In the genomic region with DNA sequence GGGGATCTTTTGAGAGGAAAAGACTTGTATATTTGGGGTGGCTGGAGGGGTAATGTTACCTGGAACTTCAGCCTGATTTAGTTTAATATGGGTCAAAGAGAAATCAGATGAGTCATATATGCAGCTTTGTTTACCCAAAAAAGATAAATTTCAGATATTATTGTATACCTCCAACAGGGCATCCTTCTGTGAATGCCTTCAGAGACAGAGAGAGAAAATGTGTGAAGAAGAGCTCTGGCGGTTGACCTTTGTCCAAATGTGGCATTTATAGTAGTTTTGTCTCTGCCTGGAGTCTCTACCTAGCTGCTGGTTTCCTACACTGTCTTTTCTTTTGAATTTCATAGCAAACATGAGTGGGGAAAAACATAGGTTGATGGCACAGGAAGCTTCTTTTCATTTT, we compare ENCODE assay signal across 24 cellular contexts. TPM values are rescaled to one million over a fixed set of nuclear protein-coding genes. Genes with fewer than 3 reads are reported as not detected.
A peak's percentile ranks its signal among the peaks of the same experiment; 100 is the strongest.
DNase-seq lines count a peak whose midpoint lies in the region; ATAC-seq, FAIRE-seq and TF ChIP-seq lines count a peak whose summit lies in the region.
"Had no signal": no experiment of that assay in that cellular context is flagged by ENCODE, and none has a peak within 500 bp of the region (broad histone marks: within the 10 kb centered on the region; RNA-seq: fewer than 3 reads in every experiment).

No MANE protein-coding gene starts in this region.

- POLR2A ChIA-PET in HepG2 (lab: Yijun Ruan, JAX) = interaction anchor here (0.7 to 1.7 kb wide), 3 partner anchors 11 to 43 kb away, joined by 3 read pairs; a partner anchor contains a TSS

- no peak overlapping the region for H2AFZ ChIP-seq in HepG2 (ENCODE audit: low read length)
- H2AFZ ChIP-seq: GM23338 had no signal

- no peaks in the 10 kb centered on the region for H3K79me2 ChIP-seq in HepG2 (ENCODE audit: insufficient read depth, low read length)

- CTCF ChIA-PET in HepG2 (lab: Yijun Ruan, JAX; ENCODE audit: low intra/inter-chr PET ratio, low total read pairs) = no interaction called here

- H3K27ac ChIP-seq in HepG2 (ENCODE audit: extremely low read length, insufficient read depth, low read length) (no peak overlapping the region), right lobe of liver (no peak overlapping the region), endodermal cell (ENCODE audit: low read depth, low read length) (no peak overlapping the region), kidney (ENCODE audit: low read depth in 2 of 2, low read length in 2 of 2) (no peak overlapping the region)

- TF ChIP-seq CTCF in HepG2 (CRISPR knock-in tag; IDR thresholded peaks at IDR 0.05) (no peak), right lobe of liver (IDR thresholded peaks at IDR 0.05) (no peak), endodermal cell (conservative IDR thresholded peaks at IDR 0.05) (no peak), kidney (IDR thresholded peaks at IDR 0.05; ENCODE audit: borderline replicate concordance, extremely low read depth, insufficient read depth) (no peak)

- no peaks in the 10 kb centered on the region for H3K9me3 Mint-ChIP-seq in endodermal cell
- H3K9me3 Mint-ChIP-seq: GM23338, H9 had no signal

- H3K27ac Mint-ChIP-seq in endodermal cell = no peak overlapping the region
- H3K27ac Mint-ChIP-seq: CD4-positive, alpha-beta memory T cell; GM23338; H9 had no signal

- no peaks in the 10 kb centered on the region for H4K20me1 ChIP-seq in HepG2 (ENCODE audit: insufficient read depth, low read length)

- H3K9me3 ChIP-seq in HepG2 (ENCODE audit: low read length) (no peaks in the 10 kb centered on the region), right lobe of liver (no peaks in the 10 kb centered on the region), endodermal cell (ENCODE audit: control insufficient read depth, low read length) (no peaks in the 10 kb centered on the region), kidney (ENCODE audit: control insufficient read depth in 1 of 2, low read length in 2 of 2) (no peaks in the 10 kb centered on the region)

- H3K27me3 Mint-ChIP-seq in endodermal cell (ENCODE audit: insufficient read depth) = peaks cover 52% of the 10 kb centered on the region

- peaks cover 44% of the 10 kb centered on the region for H3K4me1 Mint-ChIP-seq in endodermal cell
- H3K4me1 Mint-ChIP-seq: CD4-positive, alpha-beta memory T cell had no signal

- H3K4me3 ChIP-seq in HepG2 (replicated peaks in 1 of 3; ENCODE audit: insufficient read depth in 1 of 3, low read depth in 2 of 3, low read length in 3 of 3) (no peak overlapping the region), right lobe of liver (no peak overlapping the region), endodermal cell (ENCODE audit: low read length) (no peak overlapping the region), kidney (ENCODE audit: low read length in 2 of 2) (no peak overlapping the region)

- H3K4me3 Mint-ChIP-seq in endodermal cell = no peak overlapping the region
- H3K4me3 Mint-ChIP-seq: CD4-positive, alpha-beta memory T cell; GM23338; H9 had no signal

- DNase-seq in HepG2 (ENCODE audit: low spot score) = no peak
- no peak for DNase-seq in right lobe of liver
- DNase-seq in NCI-H69 (lab: John Stamatoyannopoulos, UW) = peak; percentile 13
- DNase-seq in endodermal cell = peak; percentile 1
- DNase-seq in kidney = no peak
- DNase-seq in activated T-cell treated with anti-CD3 and anti-CD28 coated beads for 4 hours = no peak
- no peak for DNase-seq in cerebellum (ENCODE audit: low spot score)
- DNase-seq: 8988T; C1 segment of cervical spinal cord; Calu3; CD4-positive, alpha-beta memory T cell; COR-L47; DMS153; DMS79 treated with DMSO at 0.1 percent for 48 hours; GF-D8; H9 had no signal

- 91% methylated on average over 1 of the region's 1 CpG for WGBS in HepG2 (ENCODE audit: low lambda C conversion rate)
- WGBS in right lobe of liver (ENCODE audit: insufficient coverage, low coverage, low lambda C conversion rate, missing lambda C conversion rate) = 85% methylated on average over 1 of the region's 1 CpG
- 29 to 55% methylated on average over 1 of the region's 1 CpG for WGBS in endodermal cell (ENCODE audit: insufficient coverage in 1 of 2, insufficient read length in 1 of 2), 2 experiments

- H3K27me3 ChIP-seq in HepG2 (ENCODE audit: control insufficient read depth in 1 of 2, insufficient read depth in 2 of 2, low read length in 2 of 2) = no peaks in the 10 kb centered on the region
- H3K27me3 ChIP-seq in right lobe of liver = no peaks in the 10 kb centered on the region
- H3K27me3 ChIP-seq in endodermal cell (ENCODE audit: control insufficient read depth, insufficient read depth, low read length, poor library complexity, severe bottlenecking) = peaks cover 37% of the 10 kb centered on the region

- no peak for TF ChIP-seq EP300 in HepG2 (IDR thresholded peaks at IDR 0.05; ENCODE audit: low read depth in 2 of 2, low read length in 2 of 2)
- TF ChIP-seq EP300 in HepG2 (CRISPR knock-in tag; IDR thresholded peaks at IDR 0.05; ENCODE audit: borderline replicate concordance) = no peak

- no peak overlapping the region for H3K9ac ChIP-seq in HepG2 (ENCODE audit: insufficient read depth, low read depth, low read length)
- no peak overlapping the region for H3K9ac ChIP-seq in endodermal cell (ENCODE audit: extremely low read depth, low read length, poor library complexity, severe bottlenecking)
- no peak overlapping the region for H3K9ac ChIP-seq in kidney (ENCODE audit: low read length in 2 of 2)

- BruUV-seq in HepG2 (replicated peaks; lab: Mats Ljungman, UMichigan) = no TSS peak

- intact Hi-C loops in HepG2 (cut with micrococcal nuclease; ENCODE audit: unreplicated experiment) = no loop called here
- intact Hi-C loops in right lobe of liver (cut with DNase I) = no loop called here
- intact Hi-C loops in kidney (cut with DNase I) = no loop called here

- TF ChIP-seq POLR2A in HepG2 (IDR thresholded peaks at IDR 0.05; ENCODE audit: insufficient read depth in 1 of 2, low read depth in 2 of 2, low read length in 2 of 2) (no peak), right lobe of liver (IDR thresholded peaks at IDR 0.05) (no peak)

- in situ Hi-C loops in HepG2 (cut with HindIII; ENCODE audit: extremely low pct_ligation_motif_present, low pct_unique_long_range_greater_than_20kb) = no loop called here

- H3K36me3 Mint-ChIP-seq in endodermal cell (ENCODE audit: low read depth) = no peaks in the 10 kb centered on the region
- H3K36me3 Mint-ChIP-seq: CD4-positive, alpha-beta memory T cell had no signal

- peaks cover 28% of the 10 kb centered on the region for H3K4me1 ChIP-seq in HepG2 (ENCODE audit: insufficient read depth, low read length)
- H3K4me1 ChIP-seq in right lobe of liver = no peaks in the 10 kb centered on the region
- peaks cover 4% of the 10 kb centered on the region for H3K4me1 ChIP-seq in endodermal cell (ENCODE audit: control insufficient read depth, insufficient read depth, low read length)
- H3K4me1 ChIP-seq in kidney (ENCODE audit: control insufficient read depth in 1 of 2, insufficient read depth in 1 of 2, low read depth in 1 of 2, low read length in 2 of 2) = no peaks in the 10 kb centered on the region

- no peak for TF ChIP-seq RAD21 in HepG2 (CRISPR knock-in tag; IDR thresholded peaks at IDR 0.05)

- no peak for FAIRE-seq in HepG2 (lab: Jason Lieb, UNC)
- no peak for FAIRE-seq in kidney (lab: Jason Lieb, UNC)
- FAIRE-seq: GM12891, GM18507 had no signal

- H3K36me3 ChIP-seq in HepG2 (replicated peaks in 1 of 2; ENCODE audit: control insufficient read depth in 1 of 2, insufficient read depth in 2 of 2, low read length in 2 of 2) (peaks cover 12 to 22% of the 10 kb centered on the region in 2 experiments), right lobe of liver (no peaks in the 10 kb centered on the region), endodermal cell (ENCODE audit: control insufficient read depth, insufficient read depth, low read length) (no peaks in the 10 kb centered on the region), kidney (ENCODE audit: control insufficient read depth in 1 of 2, insufficient read depth in 2 of 2, low read length in 2 of 2) (no peaks in the 10 kb centered on the region)

- H3K4me2 ChIP-seq in HepG2 (ENCODE audit: low read depth, low read length) = no peak overlapping the region

- ATAC-seq in HepG2 (no peak), right lobe of liver (no peak)
- ATAC-seq: GM23338, HCT116 had no signal

RNA-seq across cellular contexts. Expression of a gene that starts 21.6 kb away (rescaled TPM):
- total RNA-seq in HepG2 (2016; rRNA removed; fragmentation: Illumina TruSeq; extraction: Trizol) (19.3 and 22.0 TPM in 2 replicates), right lobe of liver (10 to 100 TPM in 5 of 6 experiments, 1 to 10 TPM in 1; 9.9 to 19.9 (median 16.3) TPM), endodermal cell (1 to 10 TPM; 1.7 to 5.1 TPM), kidney (23.2 TPM), cerebellum (0.91 TPM)
- 70.4 and 78.7 TPM in 2 replicates for total RNA-seq in HepG2 (2016; cell fraction: cytosol; rRNA removed; fragmentation: Illumina TruSeq; extraction: Trizol; ENCODE audit: low read depth)
- 20.0 and 23.4 TPM in 2 replicates for total RNA-seq in HepG2 (2016; cell fraction: insoluble cytoplasmic fraction; rRNA removed; fragmentation: Illumina TruSeq; extraction: Trizol)
- total RNA-seq in HepG2 (2016; cell fraction: membrane; rRNA removed; fragmentation: Illumina TruSeq; extraction: Trizol) = 36.7 and 40.7 TPM in 2 replicates
- total RNA-seq in HepG2 (2016; cell fraction: nucleus; rRNA removed; fragmentation: Illumina TruSeq; extraction: Trizol) = 27.3 and 38.1 TPM in 2 replicates
- polyA plus RNA-seq in HepG2 (2011; rRNA removed) (13.4 and 17.7 TPM in 2 replicates), kidney (ENCODE audit: insufficient read depth, low read depth, low replicate concordance) (48.6 TPM)
- 18.1 and 21.4 TPM in 2 replicates for polyA plus RNA-seq in HepG2 (2011; cell fraction: cytosol; rRNA removed)
- polyA plus RNA-seq in HepG2 (2011; cell fraction: nucleus; rRNA removed) = 10.7 and 11.9 TPM in 2 replicates
- polyA plus RNA-seq in HepG2 (2012) = 14.6 and 23.3 TPM in 2 replicates
- 51.8 and 58.1 TPM in 2 replicates for polyA plus RNA-seq in HepG2 (2016; cell fraction: cytosol; fragmentation: Illumina TruSeq; extraction: Trizol; ENCODE audit: low read depth)
- 25.9 and 29.7 TPM in 2 replicates for polyA plus RNA-seq in HepG2 (2016; cell fraction: insoluble cytoplasmic fraction; fragmentation: Illumina TruSeq; extraction: Trizol; ENCODE audit: low read depth)
- polyA plus RNA-seq in HepG2 (2016; cell fraction: membrane; fragmentation: Illumina TruSeq; extraction: Trizol; ENCODE audit: low read depth) = 28.6 and 35.5 TPM in 2 replicates
- 9.9 and 22.8 TPM in 2 replicates for polyA plus RNA-seq in HepG2 (2016; cell fraction: nucleus; fragmentation: Illumina TruSeq; extraction: Trizol; ENCODE audit: insufficient read depth, low read depth)
- polyA minus RNA-seq in HepG2 (2011; rRNA and poly(A)+ RNA removed; ENCODE audit: low replicate concordance) = 4.1 and 25.5 TPM in 2 replicates
- polyA minus RNA-seq in HepG2 (2011; cell fraction: cytosol; rRNA and poly(A)+ RNA removed) = 5.1 and 7.5 TPM in 2 replicates
- polyA minus RNA-seq in HepG2 (2011; cell fraction: nucleus; rRNA and poly(A)+ RNA removed) = 58.6 and 83.8 TPM in 2 replicates
- polyA plus RNA-seq in endodermal cell (2013, experiment 1 of 2) = 1.5 TPM
- polyA plus RNA-seq in endodermal cell (2013, experiment 2 of 2) = 0.66 TPM
- total RNA-seq: A673; CD4-positive, alpha-beta memory T cell; Daoy; G401 had no signal
- polyA plus RNA-seq: BJ; CD4-positive, alpha-beta memory T cell had no signal

RNA-seq across cellular contexts. Expression of a gene that starts 51.4 kb away (rescaled TPM):
- total RNA-seq in HepG2 (2016; rRNA removed; fragmentation: Illumina TruSeq; extraction: Trizol) (5.8 and 8.3 TPM in 2 replicates), right lobe of liver (1 to 10 TPM; 2.9 to 7.1 (median 5.4) TPM), endodermal cell (1 to 10 TPM in 1 of 2 donors, under 1 TPM in 1; 0.40 to 1.1 TPM), kidney (34.7 TPM), cerebellum (1.2 TPM)
- total RNA-seq in HepG2 (2016; cell fraction: cytosol; rRNA removed; fragmentation: Illumina TruSeq; extraction: Trizol; ENCODE audit: low read depth) = 1.8 and 1.9 TPM in 2 replicates
- 5.6 and 8.5 TPM in 2 replicates for total RNA-seq in HepG2 (2016; cell fraction: insoluble cytoplasmic fraction; rRNA removed; fragmentation: Illumina TruSeq; extraction: Trizol)
- total RNA-seq in HepG2 (2016; cell fraction: membrane; rRNA removed; fragmentation: Illumina TruSeq; extraction: Trizol) = 6.0 and 6.3 TPM in 2 replicates
- total RNA-seq in HepG2 (2016; cell fraction: nucleus; rRNA removed; fragmentation: Illumina TruSeq; extraction: Trizol) = 8.7 TPM in 2 replicates
- polyA plus RNA-seq in HepG2 (2011; rRNA removed) (2.7 and 4.0 TPM in 2 replicates), kidney (ENCODE audit: insufficient read depth, low read depth, low replicate concordance) (45.8 TPM)
- polyA plus RNA-seq in HepG2 (2011; cell fraction: cytosol; rRNA removed) = 2.4 and 4.0 TPM in 2 replicates
- polyA plus RNA-seq in HepG2 (2011; cell fraction: nucleus; rRNA removed) = 15.1 and 19.3 TPM in 2 replicates
- 9.8 and 13.3 TPM in 2 replicates for polyA plus RNA-seq in HepG2 (2012)
- 1.3 and 1.4 TPM in 2 replicates for polyA plus RNA-seq in HepG2 (2016; cell fraction: cytosol; fragmentation: Illumina TruSeq; extraction: Trizol; ENCODE audit: low read depth)
- 13.9 and 16.9 TPM in 2 replicates for polyA plus RNA-seq in HepG2 (2016; cell fraction: insoluble cytoplasmic fraction; fragmentation: Illumina TruSeq; extraction: Trizol; ENCODE audit: low read depth)
- polyA plus RNA-seq in HepG2 (2016; cell fraction: membrane; fragmentation: Illumina TruSeq; extraction: Trizol; ENCODE audit: low read depth) = 4.1 and 4.2 TPM in 2 replicates
- polyA plus RNA-seq in HepG2 (2016; cell fraction: nucleus; fragmentation: Illumina TruSeq; extraction: Trizol; ENCODE audit: insufficient read depth, low read depth) = 25.1 and 25.7 TPM in 2 replicates
- polyA minus RNA-seq in HepG2 (2011; rRNA and poly(A)+ RNA removed; ENCODE audit: low replicate concordance) = 1.0 and 15.3 TPM in 2 replicates
- polyA minus RNA-seq in HepG2 (2011; cell fraction: cytosol; rRNA and poly(A)+ RNA removed) = 10.1 and 11.8 TPM in 2 replicates
- 7.0 and 10.7 TPM in 2 replicates for polyA minus RNA-seq in HepG2 (2011; cell fraction: nucleus; rRNA and poly(A)+ RNA removed)
- 67.9 TPM for polyA plus RNA-seq in endodermal cell (2013, experiment 1 of 2)
- 68.5 TPM for polyA plus RNA-seq in endodermal cell (2013, experiment 2 of 2)
- total RNA-seq: GM23338 had no signal
- polyA plus RNA-seq: CD4-positive, alpha-beta memory T cell had no signal

Comparison
In these comparisons a context has a peak if more than half of its experiments do, and no peak if none do; other contexts are left out.
1. DNase-seq: peak in NCI-H69 (single experiment) and endodermal cell (single experiment); none in HepG2 (single experiment), right lobe of liver (0 of 3), kidney (single experiment), activated T-cell treated with anti-CD3 and anti-CD28 coated beads for 4 hours (single experiment) and cerebellum (single experiment).